Comparison of ENCODE assay signal across 8 cellular contexts in genomic region chr6:149925974-149926777, GRCh38. TPM values are rescaled to one million over a fixed set of nuclear protein-coding genes. Genes with fewer than 3 reads are reported as not detected.
DNase-seq lines count a peak whose midpoint lies in the region; ATAC-seq and TF ChIP-seq lines count a peak whose summit lies in the region.

No MANE protein-coding gene starts in this region.

- no peak for ATAC-seq in HG03439 (IDR thresholded peaks at IDR 0.05; ENCODE audit: unreplicated experiment)

- CTCF ChIA-PET in activated naive CD4-positive, alpha-beta T cell treated with anti-CD3 and anti-CD28 coated beads, Interleukin-2, amount 10 ng/mL, durations not matched to agents 7 days and 5 days (lab: Charles Lee), result interaction anchor here (0.7 to 2.6 kb wide), 7 partner anchors 61 to 95 kb away, joined by 3 to 20 read pairs (median 6); no protein-coding TSS in a partner anchor

- H3K9me3 Mint-ChIP-seq in activated naive CD4-positive, alpha-beta T cell treated with anti-CD3 and anti-CD28 coated beads, Interleukin-2, amount 10 ng/mL, durations not matched to agents 7 days and 5 days, result no peaks in the 10 kb centered on the region

- H3K27me3 Mint-ChIP-seq in activated naive CD4-positive, alpha-beta T cell treated with anti-CD3 and anti-CD28 coated beads, Interleukin-2, amount 10 ng/mL, durations not matched to agents 7 days and 5 days, result peaks cover 96% of the 10 kb centered on the region

- no peak for TF ChIP-seq POLR2A in ovary (IDR thresholded peaks at IDR 0.05)

- peaks cover 7% of the 10 kb centered on the region for H3K4me1 ChIP-seq in ovary (ENCODE audit: insufficient read depth)
- peaks cover 0 to 27% (median 19%) of the 10 kb centered on the region in 4 donors for H3K4me1 ChIP-seq in tibial artery

- H3K36me3 ChIP-seq in ovary (no peaks in the 10 kb centered on the region), tibial artery (no peaks in the 10 kb centered on the region)

- WGBS in ovary, 3 donors, result 2 to 4% (median 3%) methylated on average over 31 of the region's 31 CpGs

- no peaks in the 10 kb centered on the region for H3K36me3 Mint-ChIP-seq in activated naive CD4-positive, alpha-beta T cell treated with anti-CD3 and anti-CD28 coated beads, Interleukin-2, amount 10 ng/mL, durations not matched to agents 7 days and 5 days

- H3K4me3 Mint-ChIP-seq in activated naive CD4-positive, alpha-beta T cell treated with anti-CD3 and anti-CD28 coated beads, Interleukin-2, amount 10 ng/mL, durations not matched to agents 7 days and 5 days, result peak overlapping the region; percentile 32

- TF ChIP-seq EP300 in ovary (IDR thresholded peaks at IDR 0.05), result no peak

- peak overlapping the region; percentile 44 for H3K4me3 ChIP-seq in ovary
- peak overlapping the region; percentile 54 to 64 for H3K4me3 ChIP-seq in tibial artery

- no peaks in the 10 kb centered on the region for H3K27me3 ChIP-seq in ovary
- H3K27me3 ChIP-seq in tibial artery, result peaks cover 0 to 27% of the 10 kb centered on the region in 2 donors

- no peaks in the 10 kb centered on the region for H3K9me3 ChIP-seq in ovary
- H3K9me3 ChIP-seq in tibial artery, result no peaks in the 10 kb centered on the region

- intact Hi-C loops in head of caudate nucleus (cut with DNase I), result loop anchor here (10.0 kb wide), 1 partner anchor 91 kb away; no protein-coding TSS in a partner anchor
- intact Hi-C loops in ovary (cut with DNase I), result loop anchor here in 3 of 4 donors (2.0 to 10.0 kb wide), 4 partner anchors 61 to 381 kb away; partner anchors contain the start of genes LRP11 (in 1 of the 3) and PPIL4 (in 1 of the 3)
- intact Hi-C loops in tibial artery (cut with DNase I; ENCODE audit: low total_unique reads), result loop anchor here (2.0 to 10.0 kb wide), 2 partner anchors 91 to 211 kb away; partner anchors contain the start of gene LATS1

- DNase-seq in SK-N-DZ (ENCODE audit: low spot score), result peak; percentile 61
- DNase-seq in activated naive CD4-positive, alpha-beta T cell treated with anti-CD3 and anti-CD28 coated beads, Interleukin-2, amount 10 ng/mL, durations not matched to agents 7 days and 5 days, result peak; percentile 88
- DNase-seq in head of caudate nucleus, result peak; percentile 63 to 90 (median 78)
- peak; percentile 87 to 93 (median 92) for DNase-seq in ovary
- peak; percentile 93 to 96 for DNase-seq in tibial artery

- TF ChIP-seq CTCF in GM12872 (IDR thresholded peaks at IDR 0.05; ENCODE audit: insufficient read depth, low read depth, low read length) (peak; percentile 83), LNCAP (IDR thresholded peaks at IDR 0.05) (peak; percentile 92), ovary (IDR thresholded peaks at IDR 0.05) (peak; percentile 67 to 95 (median 95)), tibial artery (IDR thresholded peaks at IDR 0.05) (peak; percentile 94 to 99)

- H3K27ac Mint-ChIP-seq in activated naive CD4-positive, alpha-beta T cell treated with anti-CD3 and anti-CD28 coated beads, Interleukin-2, amount 10 ng/mL, durations not matched to agents 7 days and 5 days, result no peak overlapping the region

- peaks cover 33% of the 10 kb centered on the region for H3K4me1 Mint-ChIP-seq in activated naive CD4-positive, alpha-beta T cell treated with anti-CD3 and anti-CD28 coated beads, Interleukin-2, amount 10 ng/mL, durations not matched to agents 7 days and 5 days

- H3K27ac ChIP-seq in ovary (peak overlapping the region in 1 of 2 donors; percentile 2), tibial artery (peak overlapping the region; percentile 58 to 63)

RNA-seq across cellular contexts. Expression of gene RAET1G, which starts 3.3 kb away (rescaled TPM):
- 0.17 and 0.23 TPM in 2 replicates for polyA plus RNA-seq in SK-N-DZ (2014; cell fraction: cytosol; rRNA removed)
- not detected in 2 replicates for polyA plus RNA-seq in SK-N-DZ (2014; cell fraction: nucleus; rRNA removed)
- total RNA-seq in ovary, result 1 to 10 TPM in 1 of 7 donors, under 1 TPM in 5, not detected in 1; 0.42 to 1.1 (median 0.64) TPM
- 1 to 10 TPM in 1 of 2 donors, under 1 TPM in 1; 0.86 to 1.5 TPM for polyA plus RNA-seq in ovary

RNA-seq across cellular contexts. Expression of gene ULBP2, which starts 15.6 kb away (rescaled TPM):
- 2.0 and 2.6 TPM in 2 replicates for polyA plus RNA-seq in SK-N-DZ (2014; cell fraction: cytosol; rRNA removed)
- 1.7 and 2.3 TPM in 2 replicates for polyA plus RNA-seq in SK-N-DZ (2014; cell fraction: nucleus; rRNA removed)
- total RNA-seq in ovary, result under 1 TPM in 1 of 7 donors, not detected in 6; 0.23 TPM
- polyA plus RNA-seq in ovary, result 1 to 10 TPM in 1 of 2 donors, under 1 TPM in 1; 0.08 to 3.6 TPM

RNA-seq across cellular contexts. Expression of gene RAET1E, which starts 28.3 kb away (rescaled TPM):
- not detected in 2 replicates for polyA plus RNA-seq in SK-N-DZ (2014; cell fraction: cytosol; rRNA removed)
- polyA plus RNA-seq in SK-N-DZ (2014; cell fraction: nucleus; rRNA removed), result not detected in 2 replicates
- total RNA-seq in ovary, result under 1 TPM in 4 of 7 donors, not detected in 3; 0.18 to 0.69 (median 0.29) TPM
- under 1 TPM; 0.11 to 0.23 TPM for polyA plus RNA-seq in ovary

RNA-seq across cellular contexts. Expression of gene ULBP1, which starts 37.6 kb away (rescaled TPM):
- polyA plus RNA-seq in SK-N-DZ (2014; cell fraction: cytosol; rRNA removed), result 0.40 and 0.60 TPM in 2 replicates
- 0.64 and 0.92 TPM in 2 replicates for polyA plus RNA-seq in SK-N-DZ (2014; cell fraction: nucleus; rRNA removed)
- 1 to 10 TPM in 1 of 7 donors, under 1 TPM in 3, not detected in 3; 0.08 to 1.2 (median 0.09) TPM for total RNA-seq in ovary
- 1 to 10 TPM in 1 of 2 donors, under 1 TPM in 1; 0.02 to 7.7 TPM for polyA plus RNA-seq in ovary
